17 cellular contexts compared by ENCODE assay signal in the genomic region with DNA sequence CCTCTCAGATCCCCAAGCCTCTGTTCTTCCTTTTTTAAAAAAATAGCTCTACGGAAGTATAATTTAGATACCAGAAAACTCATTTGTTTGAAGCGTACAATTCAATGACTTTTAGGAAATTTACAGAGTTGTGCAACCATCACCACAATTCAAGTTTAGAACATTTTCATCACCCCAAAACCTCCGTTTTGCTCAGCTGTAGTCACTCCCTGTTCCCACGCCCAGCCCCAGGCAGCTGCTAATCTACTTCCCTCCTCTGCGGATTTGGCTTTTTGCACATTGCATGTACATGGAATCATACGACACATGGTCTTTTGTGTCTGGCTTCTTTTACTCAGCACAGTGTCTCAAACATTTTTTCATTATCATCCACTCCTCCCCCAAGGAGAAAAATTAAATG.
A peak's percentile ranks its signal among the peaks of the same experiment; 100 is the strongest.
DNase-seq lines count a peak whose midpoint lies in the region; ATAC-seq, FAIRE-seq and TF ChIP-seq lines count a peak whose summit lies in the region.
"Had no signal": no experiment of that assay in that cellular context is flagged by ENCODE, and none has a peak within 500 bp of the region (broad histone marks: within the 10 kb centered on the region; RNA-seq: fewer than 3 reads in every experiment).

No MANE protein-coding gene starts in this region.

- 85% methylated on average over 6 of the region's 6 CpGs for WGBS in liver
- WGBS in HepG2 (ENCODE audit: low lambda C conversion rate), result 74% methylated on average over 6 of the region's 6 CpGs
- 91 to 93% methylated on average over 4 to 6 of the region's 6 CpGs for WGBS in endodermal cell (ENCODE audit: insufficient coverage in 1 of 2, insufficient read length in 1 of 2), 2 experiments
- WGBS in right lobe of liver (ENCODE audit: insufficient coverage, low coverage, low lambda C conversion rate, missing lambda C conversion rate), result 76% methylated on average over 6 of the region's 6 CpGs

- no peak overlapping the region for H3K27ac Mint-ChIP-seq in endodermal cell
- no peak overlapping the region for H3K27ac Mint-ChIP-seq in activated T-helper 1 cell treated with anti-CD3 and anti-CD28 coated beads, Interleukin-12 subunit alpha, Interleukin-12 subunit beta, Interleukin-2, Interleukin-4 antibody, amounts not matched to agents 30 ng/mL and 10 ng/mL and 1 ng/mL, durations not matched to agents 14 hours and 24 hours and 36 hours
- no peak overlapping the region for H3K27ac Mint-ChIP-seq in activated T-helper 17 cell treated with anti-CD3 and anti-CD28 coated beads, Interleukin-2, amount 50 U/mL, for 72 hours
- H3K27ac Mint-ChIP-seq: CD4-positive, CD25-positive, alpha-beta regulatory T cell; T-helper 1 cell treated with Interleukin-12 subunit alpha and Interleukin-12 subunit beta and Interleukin-4 antibody, amounts not matched to agents 30 μg/mL and 1 μg/mL, for 36 hours had no signal

- DNase-seq in HepG2 (ENCODE audit: low spot score) (no peak), endodermal cell (peak; percentile 7), right lobe of liver (no peak), GM10248 (ENCODE audit: extremely low spot score) (no peak), RCC 7860 (ENCODE audit: low spot score) (no peak)
- DNase-seq in activated T-helper 1 cell treated with anti-CD3 and anti-CD28 coated beads, Interleukin-12 subunit alpha, Interleukin-12 subunit beta, Interleukin-2, Interleukin-4 antibody, amounts not matched to agents 30 ng/mL and 10 ng/mL and 1 ng/mL, durations not matched to agents 14 hours and 24 hours and 36 hours (ENCODE audit: low spot score), result no peak
- DNase-seq: activated CD4-positive, CD25-positive, alpha-beta regulatory T cell; CD4-positive, CD25-positive, alpha-beta regulatory T cell; DND-41; effector CD8-positive, alpha-beta T cell; left colon; NCI-H146 had no signal

- FAIRE-seq in HepG2 (lab: Jason Lieb, UNC), result no peak
- no peak for FAIRE-seq in RCC 7860 (lab: Jason Lieb, UNC)

- H3K27me3 ChIP-seq in liver (ENCODE audit: control insufficient read depth in 4 of 4, insufficient read depth in 4 of 4, low read length in 3 of 4) (no peaks in the 10 kb centered on the region), HepG2 (ENCODE audit: control insufficient read depth in 1 of 2, insufficient read depth in 2 of 2, low read length in 2 of 2) (peaks cover 0 to 15% of the 10 kb centered on the region in 2 experiments; a peak in 1 of 5 replicates), endodermal cell (ENCODE audit: control insufficient read depth, insufficient read depth, low read length, poor library complexity, severe bottlenecking) (no peaks in the 10 kb centered on the region), right lobe of liver (no peaks in the 10 kb centered on the region)
- H3K27me3 ChIP-seq: adrenal gland had no signal

- no peaks in the 10 kb centered on the region for H3K79me2 ChIP-seq in HepG2 (ENCODE audit: insufficient read depth, low read length)

- H3K27ac ChIP-seq in liver (ENCODE audit: low read depth in 1 of 2, low read length in 2 of 2) (no peak overlapping the region), HepG2 (ENCODE audit: extremely low read length, insufficient read depth, low read length) (no peak overlapping the region), endodermal cell (ENCODE audit: low read depth, low read length) (no peak overlapping the region), right lobe of liver (no peak overlapping the region)
- H3K27ac ChIP-seq: adrenal gland, prostate gland had no signal

- TF ChIP-seq EP300 in HepG2 (IDR thresholded peaks at IDR 0.05; ENCODE audit: low read depth in 2 of 2, low read length in 2 of 2) (no peak), HepG2 (CRISPR knock-in tag; IDR thresholded peaks at IDR 0.05; ENCODE audit: borderline replicate concordance) (no peak)

- ATAC-seq in HepG2 (no peak), right lobe of liver (peak; percentile 26 to 45 (median 44))
- ATAC-seq in activated T-helper 17 cell treated with anti-CD3 and anti-CD28 coated beads, Interleukin-2, amount 50 U/mL, for 72 hours (replicated peaks), result no peak
- ATAC-seq: left colon had no signal

- POLR2A ChIA-PET in HepG2 (lab: Yijun Ruan, JAX), result no interaction called here
- POLR2A ChIA-PET in GM10248 (lab: Yijun Ruan, JAX), result no interaction called here

- no peaks in the 10 kb centered on the region for H4K20me1 ChIP-seq in HepG2 (ENCODE audit: insufficient read depth, low read length)

- H3K9me3 ChIP-seq in liver (ENCODE audit: control insufficient read depth in 4 of 4, low read length in 3 of 4) (no peaks in the 10 kb centered on the region), HepG2 (ENCODE audit: low read length) (no peaks in the 10 kb centered on the region), endodermal cell (ENCODE audit: control insufficient read depth, low read length) (no peaks in the 10 kb centered on the region), right lobe of liver (no peaks in the 10 kb centered on the region)
- H3K9me3 ChIP-seq: adrenal gland, prostate gland had no signal

- no peak overlapping the region for H3K4me3 Mint-ChIP-seq in endodermal cell
- no peak overlapping the region for H3K4me3 Mint-ChIP-seq in activated T-helper 1 cell treated with anti-CD3 and anti-CD28 coated beads, Interleukin-12 subunit alpha, Interleukin-12 subunit beta, Interleukin-2, Interleukin-4 antibody, amounts not matched to agents 30 ng/mL and 10 ng/mL and 1 ng/mL, durations not matched to agents 14 hours and 24 hours and 36 hours
- H3K4me3 Mint-ChIP-seq in activated T-helper 17 cell treated with anti-CD3 and anti-CD28 coated beads, Interleukin-2, amount 50 U/mL, for 72 hours, result no peak overlapping the region
- H3K4me3 Mint-ChIP-seq: CD4-positive, CD25-positive, alpha-beta regulatory T cell; T-helper 1 cell treated with Interleukin-12 subunit alpha and Interleukin-12 subunit beta and Interleukin-4 antibody, amounts not matched to agents 30 μg/mL and 1 μg/mL, for 36 hours had no signal

- no peaks in the 10 kb centered on the region for H3K4me1 ChIP-seq in liver (ENCODE audit: control insufficient read depth in 4 of 4, insufficient read depth in 4 of 4, low read length in 3 of 4)
- H3K4me1 ChIP-seq in HepG2 (ENCODE audit: insufficient read depth, low read length), result peaks cover 7% of the 10 kb centered on the region; the same call in 1 of the 2 replicates
- H3K4me1 ChIP-seq in endodermal cell (ENCODE audit: control insufficient read depth, insufficient read depth, low read length), result peaks cover 5% of the 10 kb centered on the region
- no peaks in the 10 kb centered on the region for H3K4me1 ChIP-seq in right lobe of liver
- H3K4me1 ChIP-seq: adrenal gland, prostate gland had no signal

- no peak overlapping the region for H3K9ac ChIP-seq in liver (ENCODE audit: low read depth in 1 of 2, low read length in 2 of 2)
- no peak overlapping the region for H3K9ac ChIP-seq in HepG2 (ENCODE audit: insufficient read depth, low read depth, low read length)
- no peak overlapping the region for H3K9ac ChIP-seq in endodermal cell (ENCODE audit: extremely low read depth, low read length, poor library complexity, severe bottlenecking)

- CTCF ChIA-PET in HepG2 (lab: Yijun Ruan, JAX; ENCODE audit: low intra/inter-chr PET ratio, low total read pairs), result no interaction called here
- CTCF ChIA-PET in GM10248 (lab: Yijun Ruan, JAX), result no interaction called here

- no peaks in the 10 kb centered on the region for H3K27me3 Mint-ChIP-seq in endodermal cell (ENCODE audit: insufficient read depth)
- H3K27me3 Mint-ChIP-seq in activated T-helper 1 cell treated with anti-CD3 and anti-CD28 coated beads, Interleukin-12 subunit alpha, Interleukin-12 subunit beta, Interleukin-2, Interleukin-4 antibody, amounts not matched to agents 30 ng/mL and 10 ng/mL and 1 ng/mL, durations not matched to agents 14 hours and 24 hours and 36 hours (ENCODE audit: insufficient read depth), result no peaks in the 10 kb centered on the region
- no peaks in the 10 kb centered on the region for H3K27me3 Mint-ChIP-seq in activated T-helper 17 cell treated with anti-CD3 and anti-CD28 coated beads, Interleukin-2, amount 50 U/mL, for 72 hours

- peaks cover 24% of the 10 kb centered on the region for H3K4me1 Mint-ChIP-seq in endodermal cell
- no peaks in the 10 kb centered on the region for H3K4me1 Mint-ChIP-seq in activated T-helper 1 cell treated with anti-CD3 and anti-CD28 coated beads, Interleukin-12 subunit alpha, Interleukin-12 subunit beta, Interleukin-2, Interleukin-4 antibody, amounts not matched to agents 30 ng/mL and 10 ng/mL and 1 ng/mL, durations not matched to agents 14 hours and 24 hours and 36 hours (ENCODE audit: low read depth)
- H3K4me1 Mint-ChIP-seq in activated T-helper 17 cell treated with anti-CD3 and anti-CD28 coated beads, Interleukin-2, amount 50 U/mL, for 72 hours, result no peaks in the 10 kb centered on the region
- H3K4me1 Mint-ChIP-seq: CD4-positive, CD25-positive, alpha-beta regulatory T cell had no signal

- no peaks in the 10 kb centered on the region for H3K9me3 Mint-ChIP-seq in endodermal cell
- H3K9me3 Mint-ChIP-seq in activated T-helper 1 cell treated with anti-CD3 and anti-CD28 coated beads, Interleukin-12 subunit alpha, Interleukin-12 subunit beta, Interleukin-2, Interleukin-4 antibody, amounts not matched to agents 30 ng/mL and 10 ng/mL and 1 ng/mL, durations not matched to agents 14 hours and 24 hours and 36 hours, result no peaks in the 10 kb centered on the region
- no peaks in the 10 kb centered on the region for H3K9me3 Mint-ChIP-seq in activated T-helper 17 cell treated with anti-CD3 and anti-CD28 coated beads, Interleukin-2, amount 50 U/mL, for 72 hours
- H3K9me3 Mint-ChIP-seq: CD4-positive, CD25-positive, alpha-beta regulatory T cell; T-helper 1 cell treated with Interleukin-12 subunit alpha and Interleukin-12 subunit beta and Interleukin-4 antibody, amounts not matched to agents 30 μg/mL and 1 μg/mL, for 36 hours had no signal

- H3K4me2 ChIP-seq in HepG2 (ENCODE audit: low read depth, low read length), result no peak overlapping the region

- intact Hi-C loops in HepG2 (cut with micrococcal nuclease; ENCODE audit: unreplicated experiment), result no loop called here
- intact Hi-C loops in right lobe of liver (cut with DNase I), result no loop called here
- intact Hi-C loops in activated T-helper 1 cell treated with anti-CD3 and anti-CD28 coated beads, Interleukin-12 subunit alpha, Interleukin-12 subunit beta, Interleukin-2, Interleukin-4 antibody, amounts not matched to agents 30 ng/mL and 10 ng/mL and 1 ng/mL, durations not matched to agents 14 hours and 24 hours and 36 hours (cut with micrococcal nuclease), result no loop called here

- no peak for TF ChIP-seq RAD21 in liver (IDR thresholded peaks at IDR 0.05)
- TF ChIP-seq RAD21 in HepG2 (CRISPR knock-in tag; IDR thresholded peaks at IDR 0.05), result no peak

- H3K4me3 ChIP-seq in liver (ENCODE audit: low read depth in 1 of 3, low read length in 3 of 3) (no peak overlapping the region), HepG2 (replicated peaks in 1 of 3; ENCODE audit: insufficient read depth in 1 of 3, low read depth in 2 of 3, low read length in 3 of 3) (no peak overlapping the region), endodermal cell (ENCODE audit: low read length) (no peak overlapping the region), right lobe of liver (no peak overlapping the region)
- H3K4me3 ChIP-seq: adrenal gland, prostate gland had no signal

- H2AFZ ChIP-seq in HepG2 (ENCODE audit: low read length), result no peak overlapping the region

- H3K36me3 Mint-ChIP-seq in endodermal cell (ENCODE audit: low read depth), result no peaks in the 10 kb centered on the region
- no peaks in the 10 kb centered on the region for H3K36me3 Mint-ChIP-seq in activated T-helper 1 cell treated with anti-CD3 and anti-CD28 coated beads, Interleukin-12 subunit alpha, Interleukin-12 subunit beta, Interleukin-2, Interleukin-4 antibody, amounts not matched to agents 30 ng/mL and 10 ng/mL and 1 ng/mL, durations not matched to agents 14 hours and 24 hours and 36 hours (ENCODE audit: low read depth)
- H3K36me3 Mint-ChIP-seq in activated T-helper 17 cell treated with anti-CD3 and anti-CD28 coated beads, Interleukin-2, amount 50 U/mL, for 72 hours (ENCODE audit: low read depth), result no peaks in the 10 kb centered on the region
- H3K36me3 Mint-ChIP-seq: CD4-positive, CD25-positive, alpha-beta regulatory T cell had no signal

- TF ChIP-seq CTCF in liver (IDR thresholded peaks at IDR 0.05; ENCODE audit: low read depth, low read length, missing input control), result no peak
- no peak for TF ChIP-seq CTCF in HepG2 (CRISPR knock-in tag; IDR thresholded peaks at IDR 0.05)
- TF ChIP-seq CTCF in endodermal cell (conservative IDR thresholded peaks at IDR 0.05), result no peak
- no peak for TF ChIP-seq CTCF in right lobe of liver (IDR thresholded peaks at IDR 0.05)
- TF ChIP-seq CTCF in GM10248 (IDR thresholded peaks at IDR 0.05; ENCODE audit: control extremely low read depth, extremely low read depth, low read depth, missing control alignments), result no peak

- TF ChIP-seq POLR2A in HepG2 (IDR thresholded peaks at IDR 0.05; ENCODE audit: insufficient read depth in 1 of 2, low read depth in 2 of 2, low read length in 2 of 2), result no peak
- TF ChIP-seq POLR2A in right lobe of liver (IDR thresholded peaks at IDR 0.05), result no peak

- no TSS peak for BruUV-seq in HepG2 (replicated peaks; lab: Mats Ljungman, UMichigan)

- in situ Hi-C loops in HepG2 (cut with HindIII; ENCODE audit: extremely low pct_ligation_motif_present, low pct_unique_long_range_greater_than_20kb), result no loop called here

- H3K36me3 ChIP-seq in liver (ENCODE audit: control insufficient read depth in 4 of 4, insufficient read depth in 3 of 4, low read depth in 1 of 4, low read length in 3 of 4) (no peaks in the 10 kb centered on the region), HepG2 (replicated peaks in 1 of 2; ENCODE audit: control insufficient read depth in 1 of 2, insufficient read depth in 2 of 2, low read length in 2 of 2) (no peaks in the 10 kb centered on the region), endodermal cell (ENCODE audit: control insufficient read depth, insufficient read depth, low read length) (no peaks in the 10 kb centered on the region), right lobe of liver (no peaks in the 10 kb centered on the region)
- H3K36me3 ChIP-seq: adrenal gland, prostate gland had no signal

Comparison
In these comparisons a context has a peak if more than half of its experiments do, and no peak if none do; other contexts are left out.
1. ATAC-seq: peak in right lobe of liver (4 of 4); none in HepG2 (single experiment) and activated T-helper 17 cell treated with anti-CD3 and anti-CD28 coated beads, Interleukin-2, amount 50 U/mL, for 72 hours (single experiment).